Comparison of ENCODE assay signal across 24 cellular contexts in genomic region chr15:64017591-64018163, GRCh38. TPM values are rescaled to one million over a fixed set of nuclear protein-coding genes. Genes with fewer than 3 reads are reported as not detected.
DNase-seq lines count a peak whose midpoint lies in the region; TF ChIP-seq lines count a peak whose summit lies in the region.
"Had no signal": no experiment of that assay in that cellular context is flagged by ENCODE, and none has a peak within 500 bp of the region (broad histone marks: within the 10 kb centered on the region; RNA-seq: fewer than 3 reads in every experiment).

No MANE protein-coding gene starts in this region.

- peaks cover 38% of the 10 kb centered on the region for H3K36me3 ChIP-seq in neutrophil
- H3K36me3 ChIP-seq: transverse colon had no signal

- TF ChIP-seq CTCF in neutrophil (IDR thresholded peaks at IDR 0.05): no peak

- H3K27ac ChIP-seq in epithelial cell of prostate (peak overlapping the region; percentile 51), neutrophil (peak overlapping the region; percentile 19)
- H3K27ac ChIP-seq: coronary artery, KMS-11 had no signal

- no peak overlapping the region for H3K4me3 ChIP-seq in neutrophil (ENCODE audit: low read depth in 1 of 2, low read length in 1 of 2)
- H3K4me3 ChIP-seq: coronary artery, left lung, transverse colon had no signal

- peaks cover 17 to 43% of the 10 kb centered on the region in 2 experiments for H3K4me1 ChIP-seq in neutrophil (ENCODE audit: control insufficient read depth in 1 of 2, insufficient read depth in 1 of 2, low read depth in 1 of 2, low read length in 1 of 2)

- H3K27me3 ChIP-seq in neutrophil: no peaks in the 10 kb centered on the region
- H3K27me3 ChIP-seq: left lung, transverse colon had no signal

- peak; percentile 33 for DNase-seq in AG08395 (ENCODE audit: low spot score)
- peak; percentile 38 for DNase-seq in LHCN-M2 (ENCODE audit: low read depth)
- no peak for DNase-seq in epithelial cell of prostate (ENCODE audit: low read depth, low spot score)
- no peak for DNase-seq in NOMO-1 (lab: John Stamatoyannopoulos, UW; ENCODE audit: unreplicated experiment in 2 of 2)
- DNase-seq in NCI-H774 (lab: John Stamatoyannopoulos, UW): no peak
- DNase-seq in stimulated activated CD4-positive, alpha-beta T cell treated with anti-CD3 and anti-CD28 coated beads, Interleukin-2, amount 100 ng/mL, for 24 hours: no peak
- DNase-seq in NCI-H510A (lab: John Stamatoyannopoulos, UW): no peak
- DNase-seq: activated CD4-positive, alpha-beta T cell treated with anti-CD3 and anti-CD28 coated beads, Interleukin-2, amount 50 U/mL, for 4 hours; activated naive CD4-positive, alpha-beta T cell treated with anti-CD3 and anti-CD28 coated beads, Interleukin-2, amount 10 ng/mL, durations not matched to agents 7 days and 5 days; activated T-cell treated with anti-CD3 and anti-CD28 coated beads, Interleukin-2, amount 50 U/mL, for 1 hour; CD8-positive, alpha-beta memory T cell; DND-41; H9; left lung; naive B cell; NCI-H1105; NCI-H2107; NCI-H524; SHP77 treated with DMSO at 0.1 percent for 48 hours; stimulated activated naive B cell treated with anti-CD40 and anti-IgM and Interleukin-4, amounts not matched to agents 10 μg/mL and 1 μg/mL and 100 μg/mL, for 72 hours; transverse colon had no signal

- no peaks in the 10 kb centered on the region for H3K9me3 ChIP-seq in neutrophil
- H3K9me3 ChIP-seq: left lung, transverse colon had no signal

RNA-seq across cellular contexts. Expression of gene DAPK2, which starts 28.6 kb away (rescaled TPM):
- total RNA-seq in LHCN-M2 (2014; rRNA removed): 0.06 and 2.2 TPM in 2 replicates
- 1.1 TPM for polyA plus RNA-seq in LHCN-M2 (2012)

Comparison
In these comparisons a context has a peak if more than half of its experiments do, and no peak if none do; other contexts are left out.
1. DNase-seq: peak in AG08395 (single experiment) and LHCN-M2 (single experiment); none in epithelial cell of prostate (single experiment), NOMO-1 (0 of 2), NCI-H774 (single experiment), stimulated activated CD4-positive, alpha-beta T cell treated with anti-CD3 and anti-CD28 coated beads, Interleukin-2, amount 100 ng/mL, for 24 hours (0 of 2) and NCI-H510A (single experiment).